8 cellular contexts compared by ENCODE assay signal in genomic region chr1:157156058-157156541, GRCh38. TPM values are rescaled to one million over a fixed set of nuclear protein-coding genes. Genes with fewer than 3 reads are reported as not detected.
DNase-seq lines count a peak whose midpoint lies in the region; ATAC-seq and TF ChIP-seq lines count a peak whose summit lies in the region.

No MANE protein-coding gene starts in this region.

- H3K27ac ChIP-seq in Panc1 (ENCODE audit: low read length) (no peak overlapping the region), esophagus squamous epithelium (peak overlapping the region in 2 of 4 donors; percentile 10 to 25), stomach (peak overlapping the region in 3 of 5 donors; percentile 56 to 70 (median 70))

- WGBS in esophagus squamous epithelium, 2 donors, result 2 to 4% methylated on average over 6 to 7 of the region's 14 CpGs
- 1 to 4% (median 3%) methylated on average over 13 to 14 of the region's 14 CpGs for WGBS in stomach, 5 donors

- no TSS peak for BruUV-seq in Panc1 (replicated peaks; lab: Mats Ljungman, UMichigan)

- H3K4me1 ChIP-seq in Panc1 (ENCODE audit: control insufficient read depth, insufficient read depth, low read length) (no peaks in the 10 kb centered on the region; the same call in none of the 2 replicates), esophagus squamous epithelium (peaks cover 29 to 45% (median 39%) of the 10 kb centered on the region in 3 donors), stomach (peaks cover 20 to 41% (median 26%) of the 10 kb centered on the region in 4 donors)

- peak; percentile 88 for ATAC-seq in Panc1
- no peak for ATAC-seq in HG03565 (IDR thresholded peaks at IDR 0.05; ENCODE audit: unreplicated experiment)

- TF ChIP-seq POLR2A in esophagus squamous epithelium (IDR thresholded peaks at IDR 0.05) (no peak), stomach (IDR thresholded peaks at IDR 0.05) (no peak)

- peaks cover 59% of the 10 kb centered on the region for H3K4me1 Mint-ChIP-seq in nephron progenitor cell

- peak; percentile 97 for TF ChIP-seq CTCF in Panc1 (IDR thresholded peaks at IDR 0.05)
- TF ChIP-seq CTCF in esophagus squamous epithelium (IDR thresholded peaks at IDR 0.05), result peak; percentile 95 to 99 (median 97)
- peak; percentile 98 for TF ChIP-seq CTCF in nephron progenitor cell (IDR thresholded peaks at IDR 0.05)
- peak in 6 of 7 experiments; percentile 91 to 99 (median 94) for TF ChIP-seq CTCF in stomach (IDR thresholded peaks at IDR 0.05)

- no peaks in the 10 kb centered on the region for H3K36me3 Mint-ChIP-seq in nephron progenitor cell (ENCODE audit: low read depth)

- intact Hi-C loops in Panc1 (cut with micrococcal nuclease; ENCODE audit: unreplicated experiment) (loop anchor here (1.0 kb wide), 1 partner anchor 66 kb away; no protein-coding TSS in a partner anchor), esophagus squamous epithelium (cut with DNase I) (loop anchor here (2.0 kb wide), 1 partner anchor 65 kb away; no protein-coding TSS in a partner anchor), stomach (cut with DNase I; ENCODE audit: low total_unique reads) (loop anchor here (2.0 kb wide), 1 partner anchor 67 kb away; no protein-coding TSS in a partner anchor)

- CTCF ChIA-PET in Panc1 (lab: Charles Lee), result interaction anchor here (0.5 to 4.3 kb wide), 9 partner anchors 14 to 358 kb away, joined by 3 to 85 read pairs (median 4); no protein-coding TSS in a partner anchor

- POLR2A ChIA-PET in Panc1 (lab: Charles Lee), result interaction anchor here (1.1 kb wide), 1 partner anchor 61 kb away, joined by 3 read pairs; no protein-coding TSS in a partner anchor

- no peak for TF ChIP-seq EP300 in stomach (IDR thresholded peaks at IDR 0.05)

- H3K27me3 ChIP-seq in Panc1 (ENCODE audit: control insufficient read depth, insufficient read depth, low read length) (0 out of 2 replicates have a peak, but pooled peaks cover 4% of the 10 kb centered on the region), esophagus squamous epithelium (peaks cover 0 to 7% (median 0%) of the 10 kb centered on the region in 4 donors), stomach (peaks cover 0 to 15% (median 0%) of the 10 kb centered on the region in 3 donors)

- H3K4me3 Mint-ChIP-seq in nephron progenitor cell, result peak overlapping the region; percentile 72

- H3K4me3 ChIP-seq in Panc1 (ENCODE audit: low read depth in 2 of 2, low read length in 2 of 2) (peak overlapping the region in 1 of 2 experiments; percentile 24; a peak in 1 of 4 replicates), esophagus squamous epithelium (peak overlapping the region in 1 of 4 donors; percentile 45), stomach (peak overlapping the region in 2 of 4 donors; percentile 3 to 6)

- in situ Hi-C loops in Panc1 (cut with HindIII; ENCODE audit: low pct_unique_long_range_greater_than_20kb, low sequenced_read_pairs), result no loop called here

- peaks cover 3% of the 10 kb centered on the region for H3K27me3 Mint-ChIP-seq in nephron progenitor cell (ENCODE audit: low read depth, poor library complexity)

- H3K36me3 ChIP-seq in Panc1 (ENCODE audit: control insufficient read depth, insufficient read depth, low read length), result no peaks in the 10 kb centered on the region
- H3K36me3 ChIP-seq in esophagus squamous epithelium, result no peaks in the 10 kb centered on the region
- no peaks in the 10 kb centered on the region for H3K36me3 ChIP-seq in stomach

- DNase-seq in DMS114 treated with DMSO at 0.1 percent for 48 hours (lab: John Stamatoyannopoulos, UW; ENCODE audit: unreplicated experiment) (peak; percentile 44), HT1080 (ENCODE audit: low read depth) (peak; percentile 70), Panc1 (ENCODE audit: low read depth, low spot score) (no peak), esophagus squamous epithelium (lab: John Stamatoyannopoulos, UW) (no peak), nephron progenitor cell (peak; percentile 92), stomach (peak; percentile 82)
- peak; percentile 83 for DNase-seq in activated T-cell treated with anti-CD3 and anti-CD28 coated beads, Interleukin-2, amount 50 U/mL, for 1 hour

- no peak overlapping the region for H3K27ac Mint-ChIP-seq in nephron progenitor cell

- H3K9me3 Mint-ChIP-seq in nephron progenitor cell, result no peaks in the 10 kb centered on the region

- H3K9me3 ChIP-seq in Panc1 (ENCODE audit: control insufficient read depth, insufficient read depth, low read depth, low read length) (no peaks in the 10 kb centered on the region), esophagus squamous epithelium (no peaks in the 10 kb centered on the region), stomach (no peaks in the 10 kb centered on the region)

RNA-seq across cellular contexts. Expression of gene ETV3, which starts 17.9 kb away (rescaled TPM):
- 8.7 and 12.0 TPM in 2 replicates for total RNA-seq in HT1080 (2014; rRNA removed; shearing (Covaris generic))
- polyA plus RNA-seq in HT1080 (2015; cell fraction: cytosol; rRNA removed), result 7.9 and 10.2 TPM in 2 replicates
- polyA plus RNA-seq in HT1080 (2015; cell fraction: nucleus; rRNA removed), result 18.6 and 19.3 TPM in 2 replicates
- total RNA-seq in Panc1 (2021; ENCODE audit: unreplicated experiment) (22.2 TPM), esophagus squamous epithelium (10 to 100 TPM; 25.0 to 31.4 (median 27.3) TPM), stomach (10 to 100 TPM in 4 of 5 donors, 1 to 10 TPM in 1; 3.8 to 30.8 (median 18.7) TPM)
- 8.9 TPM for polyA plus RNA-seq in Panc1 (2012; ENCODE audit: insufficient read length)
- polyA plus RNA-seq in stomach, result 1 to 10 TPM; 5.9 to 6.6 (median 6.5) TPM

RNA-seq across cellular contexts. Expression of gene ETV3L, which starts 56.5 kb away (rescaled TPM):
- not detected in 2 replicates for total RNA-seq in HT1080 (2014; rRNA removed; shearing (Covaris generic))
- polyA plus RNA-seq in HT1080 (2015; cell fraction: cytosol; rRNA removed), result not detected in 2 replicates
- not detected in 2 replicates for polyA plus RNA-seq in HT1080 (2015; cell fraction: nucleus; rRNA removed)
- total RNA-seq in Panc1 (2021; ENCODE audit: unreplicated experiment), result not detected
- polyA plus RNA-seq in Panc1 (2012; ENCODE audit: insufficient read length), result not detected
- not detected for total RNA-seq in esophagus squamous epithelium
- not detected for total RNA-seq in stomach
- not detected for polyA plus RNA-seq in stomach

Comparison
In these comparisons a context has a peak if more than half of its experiments do, and no peak if none do; other contexts are left out.
1. DNase-seq: peak in DMS114 treated with DMSO at 0.1 percent for 48 hours (single experiment), HT1080 (single experiment), activated T-cell treated with anti-CD3 and anti-CD28 coated beads, Interleukin-2, amount 50 U/mL, for 1 hour (single experiment), nephron progenitor cell (single experiment) and stomach (single experiment); none in Panc1 (single experiment) and esophagus squamous epithelium (single experiment).
2. Peak in every context shown above with its lines, with median percentiles within 50 percentile points of each other: CTCF ChIP-seq.